ENCODE assay signal across 19 cellular contexts in the genomic region with DNA sequence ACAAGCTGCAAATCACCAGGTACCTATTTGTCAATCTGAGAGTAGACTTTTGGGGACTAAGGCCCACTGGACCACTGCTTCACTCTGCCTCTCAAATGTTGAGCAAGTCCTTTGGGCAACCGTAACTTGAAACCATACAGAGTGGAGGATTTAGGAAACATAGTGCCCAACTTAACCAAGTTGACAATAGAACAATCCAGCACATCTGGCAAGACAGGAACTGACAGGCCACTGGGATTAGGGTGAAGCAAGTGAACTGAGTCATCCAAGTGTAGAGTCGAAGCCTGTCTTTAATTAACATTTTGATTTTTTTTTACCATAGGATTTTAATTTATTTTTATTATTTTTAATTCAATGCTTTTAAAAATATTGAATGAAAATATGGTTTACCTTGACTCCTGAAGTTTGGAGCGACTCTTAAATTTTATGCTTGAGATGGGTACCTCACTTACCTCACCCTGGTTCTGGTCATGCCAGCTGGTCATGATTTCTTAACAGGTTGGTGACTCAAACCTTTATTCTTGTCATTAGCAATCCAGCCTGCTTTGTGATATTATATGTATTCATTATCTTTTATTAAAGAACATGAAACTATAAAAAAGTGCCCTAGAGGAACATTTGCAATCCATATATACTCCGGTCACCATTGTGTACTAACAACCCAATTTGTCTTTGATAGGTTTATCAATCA.
A peak's percentile ranks its signal among the peaks of the same experiment; 100 is the strongest.
DNase-seq lines count a peak whose midpoint lies in the region; ATAC-seq, FAIRE-seq and TF ChIP-seq lines count a peak whose summit lies in the region.
"Had no signal": no experiment of that assay in that cellular context is flagged by ENCODE, and none has a peak within 500 bp of the region (broad histone marks: within the 10 kb centered on the region; RNA-seq: fewer than 3 reads in every experiment).

No MANE protein-coding gene starts in this region.

- CTCF ChIA-PET in PC-9 (lab: Charles Lee): no interaction called here

- H3K4me2 ChIP-seq in hepatocyte (no peak overlapping the region), PC-9 (no peak overlapping the region)

- BruUV-seq in PC-9 (replicated peaks; lab: Mats Ljungman, UMichigan): no TSS peak

- no peaks in the 10 kb centered on the region for H3K27me3 ChIP-seq in bronchial epithelial cell (ENCODE audit: control insufficient read depth, insufficient read depth, low read length)
- H3K27me3 ChIP-seq in hepatocyte: no peaks in the 10 kb centered on the region
- no peaks in the 10 kb centered on the region for H3K27me3 ChIP-seq in PC-9 (ENCODE audit: insufficient read depth, low read depth)
- no peaks in the 10 kb centered on the region for H3K27me3 ChIP-seq in adrenal gland
- H3K27me3 ChIP-seq: BE2C had no signal

- H3K4me3 ChIP-seq in bronchial epithelial cell (ENCODE audit: low read depth, low read length) (no peak overlapping the region), hepatocyte (no peak overlapping the region), PC-9 (no peak overlapping the region), adrenal gland (no peak overlapping the region)
- H3K4me3 ChIP-seq: GM23248, K562 had no signal

- H3K9me2 ChIP-seq in hepatocyte (replicated peaks; ENCODE audit: insufficient read depth) (no peaks in the 10 kb centered on the region), PC-9 (ENCODE audit: insufficient read depth) (no peaks in the 10 kb centered on the region)

- no peak for TF ChIP-seq POLR2A in adrenal gland (IDR thresholded peaks at IDR 0.05)

- ATAC-seq in HG03196 (IDR thresholded peaks at IDR 0.05; ENCODE audit: unreplicated experiment): no peak
- ATAC-seq: K562, PC-3 had no signal

- POLR2A ChIA-PET in PC-9 (lab: Charles Lee; ENCODE audit: unreplicated experiment): no interaction called here

- intact Hi-C loops in PC-9 (cut with micrococcal nuclease; ENCODE audit: unreplicated experiment) (no loop called here), adrenal gland (cut with DNase I) (no loop called here)

- H3K4me1 ChIP-seq in hepatocyte (ENCODE audit: insufficient read depth): no peaks in the 10 kb centered on the region
- H3K4me1 ChIP-seq in PC-9 (replicated peaks; ENCODE audit: insufficient read depth): no peaks in the 10 kb centered on the region
- H3K4me1 ChIP-seq in adrenal gland (replicated peaks in 1 of 2): no peaks in the 10 kb centered on the region
- H3K4me1 ChIP-seq: BE2C had no signal

- H3K79me2 ChIP-seq in hepatocyte: no peaks in the 10 kb centered on the region
- H3K79me2 ChIP-seq in PC-9 (ENCODE audit: low read depth): no peaks in the 10 kb centered on the region

- H3K9me3 ChIP-seq in hepatocyte (ENCODE audit: low read depth) (no peaks in the 10 kb centered on the region), PC-9 (ENCODE audit: insufficient read depth, low read depth) (no peaks in the 10 kb centered on the region), adrenal gland (replicated peaks in 1 of 3) (no peaks in the 10 kb centered on the region)
- H3K9me3 ChIP-seq: BE2C had no signal

- FAIRE-seq in bronchial epithelial cell (lab: Jason Lieb, UNC): no peak
- FAIRE-seq: K562 had no signal

- H4K20me1 ChIP-seq in hepatocyte (ENCODE audit: insufficient read depth, poor library complexity, severe bottlenecking): no peaks in the 10 kb centered on the region
- no peaks in the 10 kb centered on the region for H4K20me1 ChIP-seq in PC-9 (ENCODE audit: insufficient read depth)

- H3K27ac ChIP-seq in hepatocyte (no peak overlapping the region), PC-9 (no peak overlapping the region), adrenal gland (no peak overlapping the region)
- H3K27ac ChIP-seq: GM23248 had no signal

- H3F3A ChIP-seq in PC-9 (ENCODE audit: insufficient read depth, low read depth): no peaks in the 10 kb centered on the region

- 79% methylated on average over 4 of the region's 4 CpGs for WGBS in hepatocyte (ENCODE audit: low lambda C conversion rate, missing lambda C conversion rate)
- WGBS in adrenal gland, 4 donors: 83 to 90% (median 89%) methylated on average over 4 of the region's 4 CpGs

- DNase-seq in HT1080 (ENCODE audit: low read depth) (peak; percentile 71), bronchial epithelial cell (ENCODE audit: low read depth) (peak; percentile 59), fibroblast of peridontal ligament (ENCODE audit: extremely low read depth) (peak; percentile 1), hepatocyte (ENCODE audit: low spot score) (no peak), PC-9 (no peak), adrenal gland (no peak)
- DNase-seq: BE2C; CD4-positive, CD25-positive, alpha-beta regulatory T cell; COR-L47; DMS153; GF-D8; GM23248; NCI-H1417; NCI-H187 treated with DMSO at 0.1 percent for 48 hours; NCI-H526; PC-3; SW 1271 had no signal

- no peak overlapping the region for H2AFZ ChIP-seq in hepatocyte
- H2AFZ ChIP-seq in PC-9: no peak overlapping the region
- H2AFZ ChIP-seq: GM23248 had no signal

- no peaks in the 10 kb centered on the region for H3K36me3 ChIP-seq in bronchial epithelial cell (ENCODE audit: control insufficient read depth, insufficient read depth, low read length)
- H3K36me3 ChIP-seq in hepatocyte (replicated peaks; ENCODE audit: insufficient read depth, low read depth): no peaks in the 10 kb centered on the region
- no peaks in the 10 kb centered on the region for H3K36me3 ChIP-seq in PC-9 (ENCODE audit: low read depth)
- H3K36me3 ChIP-seq in adrenal gland (replicated peaks in 1 of 2): no peaks in the 10 kb centered on the region
- H3K36me3 ChIP-seq: BE2C had no signal

- TF ChIP-seq CTCF in bronchial epithelial cell (IDR thresholded peaks at IDR 0.05; ENCODE audit: insufficient read depth, low read length, severe bottlenecking): no peak
- no peak for TF ChIP-seq CTCF in hepatocyte (IDR thresholded peaks at IDR 0.05; ENCODE audit: poor library complexity)
- no peak for TF ChIP-seq CTCF in PC-9 (conservative IDR thresholded peaks at IDR 0.05)
- no peak for TF ChIP-seq CTCF in adrenal gland (IDR thresholded peaks at IDR 0.05)

Comparison
In these comparisons a context has a peak if more than half of its experiments do, and no peak if none do; other contexts are left out.
1. DNase-seq: peak in HT1080 (single experiment), bronchial epithelial cell (single experiment) and fibroblast of peridontal ligament (single experiment); none in hepatocyte (single experiment), PC-9 (0 of 2) and adrenal gland (0 of 7).